ENCODE assay signal across 1 cellular context in the genomic region with DNA sequence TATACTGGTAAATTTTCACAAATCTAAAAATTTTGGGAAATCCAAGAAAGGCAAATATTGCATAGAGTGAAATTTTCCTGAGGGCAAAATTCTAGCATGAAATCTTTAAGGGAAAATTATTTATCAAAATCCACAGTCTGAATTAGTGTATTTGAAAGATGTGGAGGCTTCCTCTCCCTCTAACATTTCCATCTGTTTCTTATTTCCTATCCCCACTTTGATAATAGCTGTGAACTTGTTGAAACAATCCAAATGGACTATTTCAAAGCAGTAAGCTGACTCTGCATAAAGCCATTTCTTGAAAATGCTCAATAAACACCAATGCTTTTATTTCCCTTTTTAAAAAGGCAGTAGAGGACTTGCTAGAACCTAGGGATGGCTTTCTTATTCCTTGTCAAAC.
TF ChIP-seq lines count a peak whose summit lies in the region.

No MANE protein-coding gene starts in this region.

TF ChIP-seq in K562, 482 proteins besides CTCF, POLR2A, EP300 and RAD21:
- TF ChIP-seq SIN3B (IDR thresholded peaks at IDR 0.05; ENCODE audit: low read depth) = no peak
- TF ChIP-seq ZNF316 (IDR thresholded peaks at IDR 0.05) = peak; percentile 34; the same call in 1 of the 2 replicates
